In genomic region chr11:35142481-35143207, GRCh38 we compare ENCODE assay signal across 8 cellular contexts. TPM values are rescaled to one million over a fixed set of nuclear protein-coding genes. Genes with fewer than 3 reads are reported as not detected.
DNase-seq lines count a peak whose midpoint lies in the region; ATAC-seq and TF ChIP-seq lines count a peak whose summit lies in the region.

No MANE protein-coding gene starts in this region.

- in situ Hi-C loops in GM13977 (cut with MboI; ENCODE audit: low pct_unique_long_range_greater_than_20kb, low sequenced_read_pairs, unreplicated experiment): no loop called here

- TF ChIP-seq CTCF in BJ (IDR thresholded peaks at IDR 0.05; ENCODE audit: insufficient read depth, low read depth, low read length) (peak; percentile 29), GM13977 (IDR thresholded peaks at IDR 0.05; ENCODE audit: extremely low read depth, insufficient read depth, missing control alignments) (no peak), type B pancreatic cell (conservative IDR thresholded peaks at IDR 0.05) (no peak)

- H3K36me3 ChIP-seq in BJ (ENCODE audit: control insufficient read depth, insufficient read depth, low read length) (0 out of 2 replicates have a peak, but pooled peaks cover 1% of the 10 kb centered on the region), mesodermal cell (ENCODE audit: control insufficient read depth, insufficient read depth, low read length) (peaks cover 58% of the 10 kb centered on the region)

- peak overlapping the region; percentile 67 to 97 (median 95) for H3K27ac Mint-ChIP-seq in IgD-negative memory B cell
- H3K27ac Mint-ChIP-seq in activated naive CD8-positive, alpha-beta T cell treated with anti-CD3 and anti-CD28 coated beads, Interleukin-2, amount 50 U/mL, for 24 hours: peak overlapping the region; percentile 98
- H3K27ac Mint-ChIP-seq in type B pancreatic cell: no peak overlapping the region

- no peaks in the 10 kb centered on the region for H3K27me3 ChIP-seq in BJ (ENCODE audit: control insufficient read depth, insufficient read depth, low read length)

- no peaks in the 10 kb centered on the region for H3K9me3 Mint-ChIP-seq in IgD-negative memory B cell
- H3K9me3 Mint-ChIP-seq in activated naive CD8-positive, alpha-beta T cell treated with anti-CD3 and anti-CD28 coated beads, Interleukin-2, amount 50 U/mL, for 24 hours: no peaks in the 10 kb centered on the region
- no peaks in the 10 kb centered on the region for H3K9me3 Mint-ChIP-seq in type B pancreatic cell

- H3K36me3 Mint-ChIP-seq in IgD-negative memory B cell (peaks cover 9% of the 10 kb centered on the region), type B pancreatic cell (peaks cover 5% of the 10 kb centered on the region)
- H3K36me3 Mint-ChIP-seq in activated naive CD8-positive, alpha-beta T cell treated with anti-CD3 and anti-CD28 coated beads, Interleukin-2, amount 50 U/mL, for 24 hours (ENCODE audit: low read depth): peaks cover 62% of the 10 kb centered on the region

- H3K4me3 ChIP-seq in BJ (ENCODE audit: low read depth, low read length) (peak overlapping the region; percentile 24; the same call in 1 of the 2 replicates), mesodermal cell (ENCODE audit: extremely low read depth, insufficient read depth, low read length, poor library complexity, severe bottlenecking) (peak overlapping the region; percentile 85)

- no peak overlapping the region for H3K27ac ChIP-seq in mesodermal cell (ENCODE audit: low read depth, low read length, severe bottlenecking)

- H3K27me3 Mint-ChIP-seq in IgD-negative memory B cell (no peaks in the 10 kb centered on the region), type B pancreatic cell (peaks cover 56% of the 10 kb centered on the region)
- H3K27me3 Mint-ChIP-seq in activated naive CD8-positive, alpha-beta T cell treated with anti-CD3 and anti-CD28 coated beads, Interleukin-2, amount 50 U/mL, for 24 hours: no peaks in the 10 kb centered on the region

- H3K9me3 ChIP-seq in mesodermal cell (ENCODE audit: control insufficient read depth, low read length): no peaks in the 10 kb centered on the region

- peak; percentile 66 for DNase-seq in BJ (ENCODE audit: low read depth)
- DNase-seq in activated naive CD8-positive, alpha-beta T cell treated with anti-CD3 and anti-CD28 coated beads, Interleukin-2, amount 50 U/mL, for 24 hours: no peak
- no peak for DNase-seq in GM13977 (ENCODE audit: low spot score)
- DNase-seq in type B pancreatic cell (ENCODE audit: extremely low spot score, unreplicated experiment): no peak
- no peak for DNase-seq in activated gamma-delta T cell (lab: John Stamatoyannopoulos, UW)

- WGBS in mesodermal cell (ENCODE audit: insufficient coverage in 2 of 2), 2 experiments: 89 to 100% methylated on average over 1 of the region's 3 CpGs

- CTCF ChIA-PET in BJ (lab: Yijun Ruan, JAX): no interaction called here

- ATAC-seq in activated naive CD8-positive, alpha-beta T cell treated with anti-CD3 and anti-CD28 coated beads, Interleukin-2, amount 50 U/mL, for 24 hours: no peak
- no peak for ATAC-seq in GM21825 (IDR thresholded peaks at IDR 0.05; ENCODE audit: unreplicated experiment)

- H3K4me1 Mint-ChIP-seq in IgD-negative memory B cell (peaks cover 56 to 78% (median 62%) of the 10 kb centered on the region in 3 donors), type B pancreatic cell (ENCODE audit: unreplicated experiment) (no peaks in the 10 kb centered on the region)
- H3K4me1 Mint-ChIP-seq in activated naive CD8-positive, alpha-beta T cell treated with anti-CD3 and anti-CD28 coated beads, Interleukin-2, amount 50 U/mL, for 24 hours: peaks cover 75% of the 10 kb centered on the region

- POLR2A ChIA-PET in BJ (lab: Charles Lee): no interaction called here

- peaks cover 38% of the 10 kb centered on the region for H3K4me1 ChIP-seq in mesodermal cell (ENCODE audit: control insufficient read depth, insufficient read depth, low read length, poor library complexity, severe bottlenecking)

- peak overlapping the region; percentile 64 to 96 (median 90) for H3K4me3 Mint-ChIP-seq in IgD-negative memory B cell
- peak overlapping the region; percentile 93 for H3K4me3 Mint-ChIP-seq in activated naive CD8-positive, alpha-beta T cell treated with anti-CD3 and anti-CD28 coated beads, Interleukin-2, amount 50 U/mL, for 24 hours
- no peak overlapping the region for H3K4me3 Mint-ChIP-seq in type B pancreatic cell

RNA-seq across cellular contexts. Expression of gene CD44, which starts 3.7 kb away (rescaled TPM):
- polyA plus RNA-seq in BJ (2011; rRNA removed) (794 and 1,200 TPM in 2 replicates), IgD-negative memory B cell (176 TPM)
- polyA minus RNA-seq in BJ (2011; rRNA and poly(A)+ RNA removed): 596 and 791 TPM in 2 replicates
- polyA plus RNA-seq in mesodermal cell (2013, experiment 1 of 2): 265 TPM
- 248 TPM for polyA plus RNA-seq in mesodermal cell (2013, experiment 2 of 2)
- total RNA-seq in type B pancreatic cell (ENCODE audit: low replicate concordance): 46.0 and 54.7 TPM in 2 replicates
